8 cellular contexts compared by ENCODE assay signal in genomic region chr6:69232506-69233194, GRCh38.
DNase-seq lines count a peak whose midpoint lies in the region; ATAC-seq and TF ChIP-seq lines count a peak whose summit lies in the region.

No MANE protein-coding gene starts in this region.

- H3K27me3 ChIP-seq in thoracic aorta (replicated peaks; ENCODE audit: insufficient read depth) = no peaks in the 10 kb centered on the region

- ATAC-seq in GM18517 (IDR thresholded peaks at IDR 0.05; ENCODE audit: unreplicated experiment) = peak; percentile 80
- ATAC-seq in HG02610 (IDR thresholded peaks at IDR 0.05; ENCODE audit: unreplicated experiment) = peak; percentile 90
- peak; percentile 99 for ATAC-seq in WTC11
- no peak for ATAC-seq in thoracic aorta (ENCODE audit: insufficient number of reproducible peaks, low FRiP score, low read depth)

- no peak overlapping the region for H3K4me3 ChIP-seq in thoracic aorta
- H3K4me3 ChIP-seq in lower leg skin (ENCODE audit: low read depth, poor library complexity, severe bottlenecking) = no peak overlapping the region

- H3K27ac ChIP-seq in thoracic aorta = no peak overlapping the region

- H3K27me3 Mint-ChIP-seq in WTC11 (ENCODE audit: low read depth) = peaks cover 7% of the 10 kb centered on the region

- CTCF ChIA-PET in WTC11 (lab: Charles Lee) = interaction anchor here (0.6 to 1.7 kb wide), 4 partner anchors 9 to 257 kb away, joined by 3 to 4 read pairs (median 3); no protein-coding TSS in a partner anchor

- WGBS in lower leg skin, 2 donors = 6 to 10% methylated on average over 24 of the region's 24 CpGs

- no peaks in the 10 kb centered on the region for H3K4me1 ChIP-seq in thoracic aorta (ENCODE audit: control insufficient read depth in 1 of 2, low read depth in 2 of 2)

- H3K4me3 Mint-ChIP-seq in WTC11 = peak overlapping the region; percentile 51

- no peaks in the 10 kb centered on the region for H3K9me3 ChIP-seq in thoracic aorta

- TF ChIP-seq POLR2A in lower leg skin (IDR thresholded peaks at IDR 0.05) = no peak

- no peak for TF ChIP-seq CTCF in WTC11 (IDR thresholded peaks at IDR 0.05)
- no peak for TF ChIP-seq CTCF in thoracic aorta (IDR thresholded peaks at IDR 0.05)
- TF ChIP-seq CTCF in lower leg skin (IDR thresholded peaks at IDR 0.05) = no peak

- 0 out of 2 replicates have a peak, but pooled peaks cover 1% of the 10 kb centered on the region for H3K9me3 Mint-ChIP-seq in WTC11

- DNase-seq in MV-4-11 (lab: John Stamatoyannopoulos, UW) (peak; percentile 49), WTC11 (ENCODE audit: low spot score) (peak; percentile 84), epidermal melanocyte (ENCODE audit: insufficient read length, low spot score) (peak; percentile 18), midbrain (lab: John Stamatoyannopoulos, UW) (peak; percentile 85), thoracic aorta (ENCODE audit: low spot score) (peak; percentile 4), lower leg skin (ENCODE audit: low spot score in 2 of 2) (no peak)

- no peaks in the 10 kb centered on the region for H3K36me3 Mint-ChIP-seq in WTC11

- no peaks in the 10 kb centered on the region for H3K36me3 ChIP-seq in thoracic aorta

- POLR2A ChIA-PET in WTC11 (lab: Charles Lee) = interaction anchor here (0.6 to 1.3 kb wide), 4 partner anchors 9 to 16 kb away, joined by 3 to 4 read pairs (median 4); no protein-coding TSS in a partner anchor

- peaks cover 22% of the 10 kb centered on the region for H3K4me1 Mint-ChIP-seq in WTC11

- intact Hi-C loops in lower leg skin (cut with DNase I; ENCODE audit: low total_unique reads) = no loop called here

- H3K27ac Mint-ChIP-seq in WTC11 = no peak overlapping the region

TF ChIP-seq in WTC11, 78 proteins besides CTCF, POLR2A, EP300 and RAD21 (continues in another document):
- TF ChIP-seq IRF2 (CRISPR knock-in tag; IDR thresholded peaks at IDR 0.05; ENCODE audit: borderline replicate concordance, low read depth) = no peak
- TF ChIP-seq ESRRA (CRISPR knock-in tag; IDR thresholded peaks at IDR 0.05; ENCODE audit: borderline replicate concordance) = peak; percentile 95; the same call in 1 of the 2 replicates
- TF ChIP-seq NFE2L1 (CRISPR knock-in tag; IDR thresholded peaks at IDR 0.05) = peak; percentile 90; the same call in 1 of the 2 replicates
- no peak for TF ChIP-seq ZNF423 (CRISPR knock-in tag; IDR thresholded peaks at IDR 0.05)
- TF ChIP-seq E2F5 (CRISPR knock-in tag; IDR thresholded peaks at IDR 0.05) = peak; percentile 87; the same call in 1 of the 2 replicates
- TF ChIP-seq MLX (CRISPR knock-in tag; IDR thresholded peaks at IDR 0.05) = 0 out of 2 replicates have a peak, but pooled peaks have one; percentile 76
- TF ChIP-seq ATF2 (CRISPR knock-in tag; IDR thresholded peaks at IDR 0.05; ENCODE audit: borderline replicate concordance, low read depth) = no peak
- TF ChIP-seq ZNF416 (CRISPR knock-in tag; IDR thresholded peaks at IDR 0.05) = no peak
- peak; percentile 78 for TF ChIP-seq NR2C2 (CRISPR knock-in tag; IDR thresholded peaks at IDR 0.05)
- no peak for TF ChIP-seq ZNF512 (CRISPR knock-in tag; IDR thresholded peaks at IDR 0.05; ENCODE audit: borderline replicate concordance)
- peak; percentile 98 for TF ChIP-seq ZNF281 (CRISPR knock-in tag; IDR thresholded peaks at IDR 0.05)
- peak; percentile 96 for TF ChIP-seq SMAD4 (CRISPR knock-in tag; IDR thresholded peaks at IDR 0.05)
- TF ChIP-seq E2F4 (CRISPR knock-in tag; IDR thresholded peaks at IDR 0.05; ENCODE audit: borderline replicate concordance, low read depth) = peak; percentile 81; the same call in 1 of the 2 replicates
- peak; percentile 96 for TF ChIP-seq CREB1 (CRISPR knock-in tag; IDR thresholded peaks at IDR 0.05)
- TF ChIP-seq CDX4 (CRISPR knock-in tag; IDR thresholded peaks at IDR 0.05; ENCODE audit: borderline replicate concordance) = no peak

Comparison
In these comparisons a context has a peak if more than half of its experiments do, and no peak if none do; other contexts are left out.
1. DNase-seq: peak in MV-4-11 (single experiment), WTC11 (single experiment), epidermal melanocyte (single experiment), midbrain (single experiment) and thoracic aorta (single experiment); none in lower leg skin (0 of 2).